8 cellular contexts compared by ENCODE assay signal in genomic region chr13:28718186-28718537, GRCh38. TPM values are rescaled to one million over a fixed set of nuclear protein-coding genes. Genes with fewer than 3 reads are reported as not detected.
DNase-seq lines count a peak whose midpoint lies in the region; ATAC-seq and TF ChIP-seq lines count a peak whose summit lies in the region.

No MANE protein-coding gene starts in this region.

- peaks cover 23% of the 10 kb centered on the region for H3K4me1 Mint-ChIP-seq in activated CD4-positive, alpha-beta T cell treated with anti-CD3 and anti-CD28 coated beads for 36 hours

- peak overlapping the region; percentile 84 for H3K4me3 Mint-ChIP-seq in activated CD4-positive, alpha-beta T cell treated with anti-CD3 and anti-CD28 coated beads for 36 hours

- no peaks in the 10 kb centered on the region for H3K9me3 Mint-ChIP-seq in activated CD4-positive, alpha-beta T cell treated with anti-CD3 and anti-CD28 coated beads for 36 hours (ENCODE audit: low read depth)

- POLR2A ChIA-PET in activated CD4-positive, alpha-beta T cell treated with anti-CD3 and anti-CD28 coated beads for 36 hours (lab: Charles Lee) = interaction anchor here (0.7 kb wide), 1 partner anchor 264 kb away, joined by 3 read pairs; no protein-coding TSS in a partner anchor

- 2 to 4% (median 3%) methylated on average over 9 of the region's 9 CpGs for WGBS in psoas muscle, 3 donors

- H3K27me3 ChIP-seq in WERI-Rb-1 (ENCODE audit: insufficient read depth, low read depth, severe bottlenecking) = no peaks in the 10 kb centered on the region
- H3K27me3 ChIP-seq in psoas muscle (ENCODE audit: insufficient read depth in 3 of 3, low read length in 2 of 3) = no peaks in the 10 kb centered on the region

- no peak overlapping the region; the same call in 1 of the 2 replicates for H3K27ac ChIP-seq in WERI-Rb-1
- H3K27ac ChIP-seq in psoas muscle = peak overlapping the region; percentile 99

- H3K9me3 ChIP-seq in WERI-Rb-1 (ENCODE audit: severe bottlenecking) (no peaks in the 10 kb centered on the region), psoas muscle (no peaks in the 10 kb centered on the region)

- TF ChIP-seq CTCF in WERI-Rb-1 (IDR thresholded peaks at IDR 0.05; ENCODE audit: low read depth, low read length) (no peak), psoas muscle (IDR thresholded peaks at IDR 0.05) (no peak)

- H3K4me3 ChIP-seq in WERI-Rb-1 (ENCODE audit: low read depth, low read length) = peak overlapping the region; percentile 70
- H3K4me3 ChIP-seq in psoas muscle = peak overlapping the region; percentile 96

- peaks cover 18% of the 10 kb centered on the region for H3K4me1 ChIP-seq in psoas muscle

- no peaks in the 10 kb centered on the region for H3K36me3 Mint-ChIP-seq in activated CD4-positive, alpha-beta T cell treated with anti-CD3 and anti-CD28 coated beads for 36 hours (ENCODE audit: low read depth)

- no peaks in the 10 kb centered on the region for H3K27me3 Mint-ChIP-seq in activated CD4-positive, alpha-beta T cell treated with anti-CD3 and anti-CD28 coated beads for 36 hours

- CTCF ChIA-PET in activated CD4-positive, alpha-beta T cell treated with anti-CD3 and anti-CD28 coated beads for 36 hours (lab: Charles Lee) = interaction anchor here (0.7 to 1.9 kb wide), 3 partner anchors 13 to 184 kb away, joined by 3 to 7 read pairs (median 4); no protein-coding TSS in a partner anchor

- H3K36me3 ChIP-seq in WERI-Rb-1 (no peaks in the 10 kb centered on the region), psoas muscle (ENCODE audit: insufficient read depth in 1 of 2, low read depth in 1 of 2) (peaks cover 0 to 14% of the 10 kb centered on the region in 2 donors)

- intact Hi-C loops in activated CD4-positive, alpha-beta T cell treated with anti-CD3 and anti-CD28 coated beads for 36 hours (cut with DNase I, micrococcal nuclease) = loop anchor here (1.0 to 10.0 kb wide), 7 partner anchors 10 to 1583 kb away; partner anchors contain the start of genes PAN3 (in 2 of the 2), POMP (in 2 of the 2), RPL21 (in 1 of the 2) and SLC7A1 (in 1 of the 2)
- intact Hi-C loops in psoas muscle (cut with DNase I) = loop anchor here (2.0 to 5.0 kb wide), 2 partner anchors 59 to 61 kb away; partner anchors contain the start of gene POMP (in 2 of the 2)

- no peak for ATAC-seq in activated CD4-positive, alpha-beta T cell treated with anti-CD3 and anti-CD28 coated beads for 36 hours
- ATAC-seq in psoas muscle (peak; percentile 6 to 41 (median 16)), GM21367 (IDR thresholded peaks at IDR 0.05; ENCODE audit: unreplicated experiment) (no peak), GM18873 (IDR thresholded peaks at IDR 0.05; ENCODE audit: low FRiP score, unreplicated experiment) (no peak)

- peak overlapping the region; percentile 87 for H3K27ac Mint-ChIP-seq in activated CD4-positive, alpha-beta T cell treated with anti-CD3 and anti-CD28 coated beads for 36 hours

- DNase-seq in activated CD4-positive, alpha-beta T cell treated with anti-CD3 and anti-CD28 coated beads for 36 hours = no peak
- no peak for DNase-seq in activated CD4-positive, alpha-beta T cell treated with anti-CD3 and anti-CD28 coated beads for 48 hours
- DNase-seq in WERI-Rb-1 = no peak
- DNase-seq in globus pallidus (ENCODE audit: low spot score) = peak; percentile 53
- no peak for DNase-seq in psoas muscle
- DNase-seq in HCEC 1CT = no peak

RNA-seq across cellular contexts. Expression of gene SLC46A3, which starts 0.6 kb away (rescaled TPM):
- 1 to 10 TPM; 2.8 to 3.2 TPM for total RNA-seq in activated CD4-positive, alpha-beta T cell treated with anti-CD3 and anti-CD28 coated beads for 36 hours
- total RNA-seq in psoas muscle = 1 to 10 TPM; 5.0 to 6.6 (median 6.0) TPM
- 10 to 100 TPM in 1 of 3 donors, 1 to 10 TPM in 2; 2.9 to 12.7 (median 5.7) TPM for polyA plus RNA-seq in psoas muscle

RNA-seq across cellular contexts. Expression of gene POMP, which starts 59.2 kb away (rescaled TPM):
- 100 to 1,000 TPM; 107 to 132 TPM for total RNA-seq in activated CD4-positive, alpha-beta T cell treated with anti-CD3 and anti-CD28 coated beads for 36 hours
- total RNA-seq in psoas muscle = 100 to 1,000 TPM in 3 of 4 donors, 10 to 100 TPM in 1; 76.3 to 128 (median 122) TPM
- 100 to 1,000 TPM; 160 to 351 (median 247) TPM for polyA plus RNA-seq in psoas muscle

Comparison
In these comparisons a context has a peak if more than half of its experiments do, and no peak if none do; other contexts are left out.
1. ATAC-seq: peak in psoas muscle (4 of 4); none in activated CD4-positive, alpha-beta T cell treated with anti-CD3 and anti-CD28 coated beads for 36 hours (single experiment), GM21367 (single experiment) and GM18873 (single experiment).